In genomic region chr6:41713161-41713649, GRCh38 we compare ENCODE assay signal across 8 cellular contexts. TPM values are rescaled to one million over a fixed set of nuclear protein-coding genes. Genes with fewer than 3 reads are reported as not detected.
DNase-seq lines count a peak whose midpoint lies in the region; ATAC-seq and TF ChIP-seq lines count a peak whose summit lies in the region.

No MANE protein-coding gene starts in this region.

- H3K36me3 Mint-ChIP-seq in immature natural killer cell: peaks cover 0 to 9% (median 3%) of the 10 kb centered on the region in 3 donors

- H3K27ac Mint-ChIP-seq in immature natural killer cell: peak overlapping the region in 2 of 6 donors; percentile 40 to 68

- H3K9me3 Mint-ChIP-seq in immature natural killer cell: no peaks in the 10 kb centered on the region

- ATAC-seq in GM19035 (IDR thresholded peaks at IDR 0.05; ENCODE audit: unreplicated experiment) (peak; percentile 8), HG03280 (IDR thresholded peaks at IDR 0.05; ENCODE audit: unreplicated experiment) (no peak), GM18858 (IDR thresholded peaks at IDR 0.05; ENCODE audit: unreplicated experiment) (no peak)

- no peak for TF ChIP-seq CTCF in GM13977 (IDR thresholded peaks at IDR 0.05; ENCODE audit: extremely low read depth, insufficient read depth, missing control alignments)

- H3K4me3 Mint-ChIP-seq in immature natural killer cell: no peak overlapping the region

- peaks cover 0 to 5% (median 0%) of the 10 kb centered on the region in 3 donors for H3K27me3 Mint-ChIP-seq in immature natural killer cell (ENCODE audit: low read depth in 3 of 3)

- in situ Hi-C loops in GM13977 (cut with MboI; ENCODE audit: low pct_unique_long_range_greater_than_20kb, low sequenced_read_pairs, unreplicated experiment): no loop called here

- peaks cover 52 to 55% of the 10 kb centered on the region in 2 donors for H3K4me1 Mint-ChIP-seq in immature natural killer cell

- DNase-seq in LHCN-M2 (ENCODE audit: low read depth): peak; percentile 61
- peak; percentile 85 for DNase-seq in occipital lobe (lab: John Stamatoyannopoulos, UW)
- no peak for DNase-seq in immature natural killer cell
- DNase-seq in GM13977 (ENCODE audit: low spot score): no peak

- H3K27ac ChIP-seq in cingulate gyrus (ENCODE audit: low read depth, low read length): peak overlapping the region; percentile 99

RNA-seq across cellular contexts. Expression of gene TFEB, which starts 22.2 kb away (rescaled TPM):
- total RNA-seq in LHCN-M2 (2014; rRNA removed) (2.4 and 3.6 TPM in 2 replicates), occipital lobe (3.4 TPM)
- polyA plus RNA-seq in LHCN-M2 (2012): 3.1 TPM
- 10 to 100 TPM; 18.9 to 62.3 (median 23.9) TPM for polyA plus RNA-seq in immature natural killer cell

RNA-seq across cellular contexts. Expression of gene PGC, which starts 34.0 kb away (rescaled TPM):
- total RNA-seq in LHCN-M2 (2014; rRNA removed) (not detected in 2 replicates), occipital lobe (not detected)
- not detected for polyA plus RNA-seq in LHCN-M2 (2012)
- not detected for polyA plus RNA-seq in immature natural killer cell

Comparison
In these comparisons a context has a peak if more than half of its experiments do, and no peak if none do; other contexts are left out.
1. DNase-seq: peak in LHCN-M2 (single experiment) and occipital lobe (single experiment); none in immature natural killer cell (0 of 3) and GM13977 (single experiment).